ENCODE assay signal across 2 cellular contexts in genomic region chr16:89282523-89282922, GRCh38.
TF ChIP-seq lines count a peak whose summit lies in the region.

No MANE protein-coding gene starts in this region.

TF ChIP-seq in IMR-90, 13 proteins besides CTCF, POLR2A, EP300 and RAD21:
- TF ChIP-seq MXI1 (IDR thresholded peaks at IDR 0.05; ENCODE audit: borderline replicate concordance, low read depth, low read length) (no peak), CEBPB (IDR thresholded peaks at IDR 0.05; ENCODE audit: low read depth, low read length) (no peak), ELK1 (IDR thresholded peaks at IDR 0.05; ENCODE audit: borderline replicate concordance, low read depth, low read length) (no peak)

TF ChIP-seq in K562, 482 proteins besides CTCF, POLR2A, EP300 and RAD21:
- TF ChIP-seq RFX5 (IDR thresholded peaks at IDR 0.05; ENCODE audit: low read depth, low read length): no peak
- TF ChIP-seq MECOM (CRISPR knock-in tag; IDR thresholded peaks at IDR 0.05): no peak
- TF ChIP-seq C11orf30 (IDR thresholded peaks at IDR 0.05; ENCODE audit: low read depth): 0 out of 2 replicates have a peak, but pooled peaks have one; percentile 21
- TF ChIP-seq TCF7L2 (IDR thresholded peaks at IDR 0.05; ENCODE audit: low read depth, low read length): no peak
- peak; percentile 1 for TF ChIP-seq MEIS2 (IDR thresholded peaks at IDR 0.05; ENCODE audit: partially characterized antibody)
- no peak for TF ChIP-seq SPI1 (IDR thresholded peaks at IDR 0.05; ENCODE audit: borderline replicate concordance, low read depth, low read length)
- no peak for TF ChIP-seq ZNF311 (CRISPR knock-in tag; IDR thresholded peaks at IDR 0.05)
- no peak for TF ChIP-seq NEUROD1 (IDR thresholded peaks at IDR 0.05; ENCODE audit: borderline replicate concordance, low read depth, low read length, partially characterized antibody)
- no peak for TF ChIP-seq BDP1 (IDR thresholded peaks at IDR 0.05; ENCODE audit: insufficient read depth, insufficient read length)
